21 cellular contexts compared by ENCODE assay signal in genomic region chr20:61644387-61645076, GRCh38.
"Had no signal": no experiment of that assay in that cellular context is flagged by ENCODE, and none has a peak within 500 bp of the region (broad histone marks: within the 10 kb centered on the region; RNA-seq: fewer than 3 reads in every experiment).

No MANE protein-coding gene starts in this region.

- H3K36me3 ChIP-seq: heart right ventricle, left lung, prostate gland, sigmoid colon, stomach had no signal

- H3K4me1 Mint-ChIP-seq: naive thymus-derived CD4-positive, alpha-beta T cell had no signal

- H3K27ac Mint-ChIP-seq: naive thymus-derived CD4-positive, alpha-beta T cell had no signal

- H3K4me3 Mint-ChIP-seq: naive thymus-derived CD4-positive, alpha-beta T cell; neural crest cell had no signal

- H3K9me3 ChIP-seq: prostate gland had no signal

- H3K9me3 Mint-ChIP-seq: neural crest cell had no signal

- H3K4me3 ChIP-seq: dorsolateral prefrontal cortex, heart right ventricle, left lung, prostate gland, sigmoid colon, skin epidermis, stomach had no signal

- H3K27ac ChIP-seq: heart right ventricle, left lung, parathyroid adenoma, prostate gland, sigmoid colon, skin epidermis, stomach had no signal

- H3K27me3 ChIP-seq: dorsolateral prefrontal cortex had no signal

- H3K36me3 Mint-ChIP-seq: naive thymus-derived CD4-positive, alpha-beta T cell had no signal

- DNase-seq: central memory CD4-positive, alpha-beta T cell; cortex of kidney; dorsolateral prefrontal cortex; effector CD8-positive, alpha-beta T cell; hypothalamus; kidney glomerular epithelial cell; left lung; mesendoderm; naive thymus-derived CD4-positive, alpha-beta T cell; nucleus accumbens; sigmoid colon; stimulated activated CD4-positive, alpha-beta T cell treated with anti-CD3 and anti-CD28 coated beads, Interleukin-2, amount 100 ng/mL, for 24 hours; stimulated activated naive CD4-positive, alpha-beta T cell; stomach; substantia nigra; trophoblast cell had no signal

- H3K4me1 ChIP-seq: heart right ventricle, left lung, parathyroid adenoma, prostate gland, sigmoid colon, stomach had no signal

- ATAC-seq: left lung; naive thymus-derived CD4-positive, alpha-beta T cell had no signal
